2 cellular contexts compared by ENCODE assay signal in genomic region chr12:8037947-8038346, GRCh38.
TF ChIP-seq lines count a peak whose summit lies in the region.

No MANE protein-coding gene starts in this region.

TF ChIP-seq in SK-N-SH, 30 proteins besides CTCF, POLR2A, EP300 and RAD21 (continued from another document):
- TF ChIP-seq FOSL2 (IDR thresholded peaks at IDR 0.05; ENCODE audit: borderline replicate concordance, low read depth) (no peak), CHD2 (IDR thresholded peaks at IDR 0.05; ENCODE audit: low read length, partially characterized antibody) (no peak), TEAD4 (IDR thresholded peaks at IDR 0.05; ENCODE audit: borderline replicate concordance, insufficient read depth) (no peak), SIN3A (IDR thresholded peaks at IDR 0.05; ENCODE audit: borderline replicate concordance, low read depth, low read length) (no peak), MAX (IDR thresholded peaks at IDR 0.05; ENCODE audit: low read depth) (no peak), PBX3 (IDR thresholded peaks at IDR 0.05) (no peak)

TF ChIP-seq in SK-N-SH treated with all-trans-retinoic acid at 6 μM for 48 hours, 23 proteins besides CTCF, POLR2A, EP300 and RAD21 (continued from another document):
- TF ChIP-seq CREB5 (CRISPR knock-in tag; IDR thresholded peaks at IDR 0.05; ENCODE audit: low read depth) (no peak), CSDC2 (CRISPR knock-in tag; IDR thresholded peaks at IDR 0.05) (no peak), OSR1 (CRISPR knock-in tag; IDR thresholded peaks at IDR 0.05) (no peak), ZNF8 (CRISPR knock-in tag; IDR thresholded peaks at IDR 0.05) (no peak), ARNTL (CRISPR knock-in tag; IDR thresholded peaks at IDR 0.05; ENCODE audit: borderline replicate concordance, low read depth) (no peak), ISL1 (CRISPR knock-in tag; IDR thresholded peaks at IDR 0.05) (no peak), PATZ1 (CRISPR knock-in tag; IDR thresholded peaks at IDR 0.05; ENCODE audit: borderline replicate concordance) (no peak), POU6F1 (CRISPR knock-in tag; IDR thresholded peaks at IDR 0.05; ENCODE audit: borderline replicate concordance, low read depth) (no peak), ZFP3 (CRISPR knock-in tag; IDR thresholded peaks at IDR 0.05) (no peak), TOX (CRISPR knock-in tag; IDR thresholded peaks at IDR 0.05; ENCODE audit: borderline replicate concordance) (no peak), PPARA (CRISPR knock-in tag; IDR thresholded peaks at IDR 0.05; ENCODE audit: borderline replicate concordance) (no peak), TSHZ2 (CRISPR knock-in tag; IDR thresholded peaks at IDR 0.05) (no peak), RARB (CRISPR knock-in tag; IDR thresholded peaks at IDR 0.05) (no peak), BACH2 (CRISPR knock-in tag; IDR thresholded peaks at IDR 0.05; ENCODE audit: borderline replicate concordance) (no peak)
